ENCODE assay signal across 21 cellular contexts in the genomic region with DNA sequence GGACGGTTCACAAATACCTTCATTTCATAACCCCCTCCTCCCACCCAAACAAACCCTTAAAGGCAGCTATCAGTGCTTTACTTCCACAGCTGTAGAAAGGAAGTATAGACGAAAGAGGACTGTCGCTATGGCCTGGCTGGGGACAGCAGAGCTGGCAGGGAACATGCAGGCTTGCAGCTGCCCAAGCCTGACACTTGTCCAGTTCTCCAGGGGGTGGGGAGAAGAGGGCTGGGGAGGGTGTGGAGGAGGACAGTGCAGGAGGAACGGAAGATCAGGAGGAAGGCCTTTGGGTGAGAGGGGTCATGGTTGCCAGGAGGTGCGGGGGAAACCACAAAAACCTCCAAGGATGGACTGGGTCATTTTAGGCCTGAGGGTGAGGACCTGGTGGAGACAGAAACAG. TPM values are rescaled to one million over a fixed set of nuclear protein-coding genes. Genes with fewer than 3 reads are reported as not detected.
DNase-seq lines count a peak whose midpoint lies in the region; ATAC-seq and TF ChIP-seq lines count a peak whose summit lies in the region.
"Had no signal": no experiment of that assay in that cellular context is flagged by ENCODE, and none has a peak within 500 bp of the region (broad histone marks: within the 10 kb centered on the region; RNA-seq: fewer than 3 reads in every experiment).

No MANE protein-coding gene starts in this region.

- H3F3A ChIP-seq in neural progenitor cell (ENCODE audit: low read depth), result peaks cover 13% of the 10 kb centered on the region

- H3K36me3 ChIP-seq in BLaER1 (peaks cover 49% of the 10 kb centered on the region), neural progenitor cell (no peaks in the 10 kb centered on the region), psoas muscle (ENCODE audit: insufficient read depth in 1 of 2, low read depth in 1 of 2) (peaks cover 5 to 91% of the 10 kb centered on the region in 2 donors), Caco-2 (ENCODE audit: control insufficient read depth, insufficient read depth, low read length) (no peaks in the 10 kb centered on the region)

- CTCF ChIA-PET in Caco-2 (lab: Charles Lee), result no interaction called here

- no peak overlapping the region for H2AFZ ChIP-seq in neural progenitor cell (replicated peaks)
- H2AFZ ChIP-seq: GM23248 had no signal

- H3K4me2 ChIP-seq in BLaER1 (peak overlapping the region; percentile 88), neural progenitor cell (no peak overlapping the region)
- H3K4me2 ChIP-seq: A549 had no signal

- intact Hi-C loops in psoas muscle (cut with DNase I) (loop anchor here in 1 of 2 donors (5.0 kb wide), 1 partner anchor 34 kb away; no protein-coding TSS in a partner anchor), Caco-2 (cut with micrococcal nuclease; ENCODE audit: unreplicated experiment) (no loop called here)

- no peaks in the 10 kb centered on the region for H3K9me3 Mint-ChIP-seq in neural progenitor cell
- no peaks in the 10 kb centered on the region for H3K9me3 Mint-ChIP-seq in Caco-2 (ENCODE audit: unreplicated experiment)
- H3K9me3 Mint-ChIP-seq: CD8-positive, alpha-beta T cell had no signal

- H3K4me1 Mint-ChIP-seq in neural progenitor cell (peaks cover 2% of the 10 kb centered on the region), Caco-2 (ENCODE audit: low read depth, unreplicated experiment) (no peaks in the 10 kb centered on the region)

- peak; percentile 63 to 82 (median 80) for ATAC-seq in psoas muscle
- no peak for ATAC-seq in HG03432 (IDR thresholded peaks at IDR 0.05; ENCODE audit: unreplicated experiment)
- ATAC-seq: A549; CD8-positive, alpha-beta T cell had no signal

- POLR2A ChIA-PET in Caco-2 (lab: Charles Lee), result no interaction called here

- H4K20me1 ChIP-seq in BLaER1 (no peaks in the 10 kb centered on the region), neural progenitor cell (ENCODE audit: low read depth) (no peaks in the 10 kb centered on the region)

- H3K36me3 Mint-ChIP-seq in neural progenitor cell (peaks cover 21% of the 10 kb centered on the region), Caco-2 (ENCODE audit: insufficient read depth, unreplicated experiment) (peaks cover 30% of the 10 kb centered on the region)

- H3K27ac ChIP-seq in BLaER1, result peak overlapping the region; percentile 80
- H3K27ac ChIP-seq in neural progenitor cell, result no peak overlapping the region
- no peak overlapping the region for H3K27ac ChIP-seq in psoas muscle
- H3K27ac ChIP-seq: 22Rv1, A549, GM23248, HL-60 had no signal

- TF ChIP-seq CTCF in neural progenitor cell (IDR thresholded peaks at IDR 0.05) (no peak), psoas muscle (IDR thresholded peaks at IDR 0.05) (no peak), Caco-2 (IDR thresholded peaks at IDR 0.05; ENCODE audit: insufficient read depth in 1 of 2, low read depth in 1 of 2, low read length in 1 of 2, severe bottlenecking in 1 of 2, unreplicated experiment in 1 of 2) (no peak)

- H3K27ac Mint-ChIP-seq in neural progenitor cell (no peak overlapping the region), Caco-2 (ENCODE audit: unreplicated experiment) (no peak overlapping the region)
- H3K27ac Mint-ChIP-seq: CD8-positive, alpha-beta T cell had no signal

- H3K4me3 Mint-ChIP-seq in neural progenitor cell, result no peak overlapping the region
- H3K4me3 Mint-ChIP-seq in Caco-2 (ENCODE audit: unreplicated experiment), result no peak overlapping the region
- H3K4me3 Mint-ChIP-seq: CD8-positive, alpha-beta T cell had no signal

- H3K4me1 ChIP-seq in BLaER1, result peaks cover 60% of the 10 kb centered on the region
- H3K4me1 ChIP-seq in neural progenitor cell, result peaks cover 8% of the 10 kb centered on the region
- no peaks in the 10 kb centered on the region for H3K4me1 ChIP-seq in psoas muscle
- H3K4me1 ChIP-seq in Caco-2, result no peaks in the 10 kb centered on the region
- H3K4me1 ChIP-seq: A549, HAP-1 had no signal

- H3K4me3 ChIP-seq in BLaER1, result 0 out of 2 replicates have a peak overlapping the region, but pooled peaks have one; percentile 25
- no peak overlapping the region for H3K4me3 ChIP-seq in neural progenitor cell
- no peak overlapping the region for H3K4me3 ChIP-seq in psoas muscle
- no peak overlapping the region for H3K4me3 ChIP-seq in Caco-2 (ENCODE audit: low read depth, low read length)
- H3K4me3 ChIP-seq: A549, GM23248, HAP-1 had no signal

- no TSS peak for BruUV-seq in Caco-2 (replicated peaks; lab: Mats Ljungman, UMichigan)

- H3K9me3 ChIP-seq in BLaER1, result no peaks in the 10 kb centered on the region
- H3K9me3 ChIP-seq in neural progenitor cell (ENCODE audit: low read depth), result no peaks in the 10 kb centered on the region
- no peaks in the 10 kb centered on the region for H3K9me3 ChIP-seq in psoas muscle
- H3K9me3 ChIP-seq in Caco-2, result no peaks in the 10 kb centered on the region
- H3K9me3 ChIP-seq: A549, HAP-1 had no signal

- H3K79me2 ChIP-seq in neural progenitor cell (ENCODE audit: low read depth), result no peaks in the 10 kb centered on the region

- H3K27me3 ChIP-seq in BLaER1 (no peaks in the 10 kb centered on the region), neural progenitor cell (no peaks in the 10 kb centered on the region), psoas muscle (ENCODE audit: insufficient read depth in 3 of 3, low read length in 2 of 3) (no peaks in the 10 kb centered on the region), Caco-2 (replicated peaks; ENCODE audit: control insufficient read depth, insufficient read depth, low read length) (no peaks in the 10 kb centered on the region)

- H3K27me3 Mint-ChIP-seq in neural progenitor cell (ENCODE audit: insufficient read depth, low read depth), result no peaks in the 10 kb centered on the region
- no peaks in the 10 kb centered on the region for H3K27me3 Mint-ChIP-seq in Caco-2 (ENCODE audit: insufficient read depth, unreplicated experiment)

- peak overlapping the region; percentile 36 for H3K9ac ChIP-seq in BLaER1
- H3K9ac ChIP-seq in neural progenitor cell, result no peak overlapping the region
- H3K9ac ChIP-seq: GM23248 had no signal

- WGBS in psoas muscle, 3 donors, result 34 to 52% (median 36%) methylated on average over 5 of the region's 5 CpGs

- DNase-seq in cerebellar cortex (ENCODE audit: low spot score) (peak; percentile 30), neural progenitor cell (ENCODE audit: low spot score) (peak; percentile 0), psoas muscle (no peak), NOMO-1 treated with DMSO at 0.1 percent for 48 hours (lab: John Stamatoyannopoulos, UW; ENCODE audit: unreplicated experiment) (no peak), Caco-2 (no peak)
- DNase-seq: AML-193; CD8-positive, alpha-beta T cell; DMS 273 treated with DMSO at 0.1 percent for 48 hours; DMS53; DND-41; EL; GM23248 had no signal

RNA-seq across cellular contexts. Expression of a gene that starts 25.9 kb away (rescaled TPM):
- total RNA-seq in neural progenitor cell (ENCODE audit: low replicate concordance) (24.0 and 26.2 TPM in 2 replicates), psoas muscle (10 to 100 TPM; 32.3 to 54.9 (median 47.7) TPM), Caco-2 (2022) (59.0 and 60.1 TPM in 2 replicates)
- 100 to 1,000 TPM in 1 of 3 donors, 10 to 100 TPM in 2; 47.0 to 165 (median 96.4) TPM for polyA plus RNA-seq in psoas muscle

RNA-seq across cellular contexts. Expression of a gene that starts 26.1 kb away (rescaled TPM):
- total RNA-seq in neural progenitor cell (ENCODE audit: low replicate concordance), result 2,408 and 2,553 TPM in 2 replicates
- 1,000 to 10,000 TPM in 3 of 4 donors, 100 to 1,000 TPM in 1; 994 to 1,307 (median 1,134) TPM for total RNA-seq in psoas muscle
- 1,000 to 10,000 TPM; 2,957 to 4,666 (median 2,999) TPM for polyA plus RNA-seq in psoas muscle
- total RNA-seq in Caco-2 (2022), result 1,528 and 1,598 TPM in 2 replicates

RNA-seq across cellular contexts. Expression of a gene that starts 34.6 kb away (rescaled TPM):
- total RNA-seq in neural progenitor cell (ENCODE audit: low replicate concordance) (not detected in 2 replicates), psoas muscle (not detected), Caco-2 (2022) (not detected in 2 replicates)
- under 1 TPM in 1 of 3 donors, not detected in 2; 0.05 TPM for polyA plus RNA-seq in psoas muscle
- total RNA-seq: CD8-positive, alpha-beta T cell; GM23248; H4; HT1080 had no signal
- polyA plus RNA-seq: A549, BJ, GM23248 had no signal

RNA-seq across cellular contexts. Expression of a gene that starts 53.1 kb away (rescaled TPM):
- total RNA-seq in neural progenitor cell (ENCODE audit: low replicate concordance) (9.5 and 17.8 TPM in 2 replicates), psoas muscle (10 to 100 TPM; 13.3 to 23.0 (median 17.0) TPM), Caco-2 (2022) (18.7 and 18.9 TPM in 2 replicates)
- polyA plus RNA-seq in psoas muscle, result 10 to 100 TPM in 2 of 3 donors, 1 to 10 TPM in 1; 8.0 to 21.3 (median 10.5) TPM

Comparison
In these comparisons a context has a peak if more than half of its experiments do, and no peak if none do; other contexts are left out.
1. DNase-seq: peak in cerebellar cortex (single experiment) and neural progenitor cell (single experiment); none in psoas muscle (0 of 2), NOMO-1 treated with DMSO at 0.1 percent for 48 hours (single experiment) and Caco-2 (0 of 2).